In the genomic region with DNA sequence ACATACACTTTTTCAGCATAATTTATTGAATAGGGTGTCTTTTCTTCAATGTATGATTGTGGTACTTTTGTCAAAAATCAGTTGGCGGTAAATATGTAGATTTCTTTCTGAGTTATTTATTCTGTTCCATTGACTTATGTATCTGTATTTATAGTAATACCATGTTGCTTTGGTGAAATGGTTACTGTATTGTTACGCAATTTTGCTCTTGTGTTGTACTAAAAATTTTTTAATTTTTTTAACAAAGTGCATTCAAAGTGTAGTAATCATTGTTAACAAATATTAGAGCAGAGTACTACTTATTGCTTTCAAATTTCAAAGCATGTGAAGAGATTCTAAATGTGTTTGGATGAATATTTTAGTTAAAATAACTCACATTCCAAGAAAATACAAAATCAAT, we compare ENCODE assay signal across 20 cellular contexts.
DNase-seq lines count a peak whose midpoint lies in the region; ATAC-seq, FAIRE-seq and TF ChIP-seq lines count a peak whose summit lies in the region.
"Had no signal": no experiment of that assay in that cellular context is flagged by ENCODE, and none has a peak within 500 bp of the region (broad histone marks: within the 10 kb centered on the region; RNA-seq: fewer than 3 reads in every experiment).

No MANE protein-coding gene starts in this region.

- TF ChIP-seq CTCF in HepG2 (CRISPR knock-in tag; IDR thresholded peaks at IDR 0.05) (no peak), right lobe of liver (IDR thresholded peaks at IDR 0.05) (no peak), stomach (IDR thresholded peaks at IDR 0.05) (no peak)

- no peaks in the 10 kb centered on the region for H4K20me1 ChIP-seq in HepG2 (ENCODE audit: insufficient read depth, low read length)
- H4K20me1 ChIP-seq: BLaER1 treated with 17β-estradiol and CSF1 and Interleukin-3, amounts not matched to agents 10 nM and 100 nM had no signal

- no peaks in the 10 kb centered on the region for H3K9me3 ChIP-seq in HepG2 (ENCODE audit: low read length)
- H3K9me3 ChIP-seq in right lobe of liver, result no peaks in the 10 kb centered on the region
- peaks cover 0 to 21% (median 8%) of the 10 kb centered on the region in 4 donors for H3K9me3 ChIP-seq in stomach
- H3K9me3 ChIP-seq: A549, Caco-2 had no signal

- H3K36me3 ChIP-seq in HepG2 (replicated peaks in 1 of 2; ENCODE audit: control insufficient read depth in 1 of 2, insufficient read depth in 2 of 2, low read length in 2 of 2), result no peaks in the 10 kb centered on the region
- no peaks in the 10 kb centered on the region for H3K36me3 ChIP-seq in right lobe of liver
- no peaks in the 10 kb centered on the region for H3K36me3 ChIP-seq in stomach
- H3K36me3 ChIP-seq: BLaER1 treated with 17β-estradiol and CSF1 and Interleukin-3, amounts not matched to agents 10 nM and 100 nM had no signal

- TF ChIP-seq RAD21 in HepG2 (CRISPR knock-in tag; IDR thresholded peaks at IDR 0.05), result no peak

- no peaks in the 10 kb centered on the region for H3K27me3 ChIP-seq in HepG2 (ENCODE audit: control insufficient read depth in 1 of 2, insufficient read depth in 2 of 2, low read length in 2 of 2)
- no peaks in the 10 kb centered on the region for H3K27me3 ChIP-seq in right lobe of liver
- H3K27me3 ChIP-seq in stomach, result no peaks in the 10 kb centered on the region

- intact Hi-C loops in HepG2 (cut with micrococcal nuclease; ENCODE audit: unreplicated experiment) (loop anchor here (5.0 kb wide), 1 partner anchor 498 kb away; no protein-coding TSS in a partner anchor), right lobe of liver (cut with DNase I) (no loop called here), stomach (cut with DNase I; ENCODE audit: low total_unique reads) (no loop called here)

- H3K4me2 ChIP-seq in HepG2 (ENCODE audit: low read depth, low read length), result no peak overlapping the region
- H3K4me2 ChIP-seq: A549; BLaER1 treated with 17β-estradiol and CSF1 and Interleukin-3, amounts not matched to agents 10 nM and 100 nM had no signal

- POLR2A ChIA-PET in HepG2 (lab: Yijun Ruan, JAX), result no interaction called here

- in situ Hi-C loops in HepG2 (cut with HindIII; ENCODE audit: extremely low pct_ligation_motif_present, low pct_unique_long_range_greater_than_20kb), result no loop called here

- no peak overlapping the region for H3K27ac ChIP-seq in HepG2 (ENCODE audit: extremely low read length, insufficient read depth, low read length)
- no peak overlapping the region for H3K27ac ChIP-seq in right lobe of liver
- H3K27ac ChIP-seq in stomach, result no peak overlapping the region
- H3K27ac ChIP-seq: 22Rv1; A549; BLaER1 treated with 17β-estradiol and CSF1 and Interleukin-3, amounts not matched to agents 10 nM and 100 nM; C4-2B had no signal

- TF ChIP-seq POLR2A in HepG2 (IDR thresholded peaks at IDR 0.05; ENCODE audit: insufficient read depth in 1 of 2, low read depth in 2 of 2, low read length in 2 of 2), result no peak
- TF ChIP-seq POLR2A in right lobe of liver (IDR thresholded peaks at IDR 0.05), result no peak
- no peak for TF ChIP-seq POLR2A in stomach (IDR thresholded peaks at IDR 0.05)

- H2AFZ ChIP-seq in HepG2 (ENCODE audit: low read length), result no peak overlapping the region

- CTCF ChIA-PET in HepG2 (lab: Yijun Ruan, JAX; ENCODE audit: low intra/inter-chr PET ratio, low total read pairs), result no interaction called here

- 5% methylated on average over 2 of the region's 2 CpGs for WGBS in HepG2 (ENCODE audit: low lambda C conversion rate)
- WGBS in right lobe of liver (ENCODE audit: insufficient coverage, low coverage, low lambda C conversion rate, missing lambda C conversion rate), result 62% methylated on average over 2 of the region's 2 CpGs
- WGBS in stomach, 5 donors, result 84 to 95% (median 89%) methylated on average over 2 of the region's 2 CpGs

- no peak overlapping the region for H3K9ac ChIP-seq in HepG2 (ENCODE audit: insufficient read depth, low read depth, low read length)
- H3K9ac ChIP-seq: BLaER1 treated with 17β-estradiol and CSF1 and Interleukin-3, amounts not matched to agents 10 nM and 100 nM had no signal

- H3K4me3 ChIP-seq in HepG2 (replicated peaks in 1 of 3; ENCODE audit: insufficient read depth in 1 of 3, low read depth in 2 of 3, low read length in 3 of 3) (no peak overlapping the region), right lobe of liver (no peak overlapping the region), stomach (no peak overlapping the region)
- H3K4me3 ChIP-seq: A549; BLaER1 treated with 17β-estradiol and CSF1 and Interleukin-3, amounts not matched to agents 10 nM and 100 nM had no signal

- TF ChIP-seq EP300 in HepG2 (IDR thresholded peaks at IDR 0.05; ENCODE audit: low read depth in 2 of 2, low read length in 2 of 2) (no peak), HepG2 (CRISPR knock-in tag; IDR thresholded peaks at IDR 0.05; ENCODE audit: borderline replicate concordance) (no peak), stomach (IDR thresholded peaks at IDR 0.05) (no peak)

- H3K79me2 ChIP-seq in HepG2 (ENCODE audit: insufficient read depth, low read length), result no peaks in the 10 kb centered on the region

- ATAC-seq in HepG2, result no peak
- no peak for ATAC-seq in right lobe of liver
- ATAC-seq: A549; CD8-positive, alpha-beta T cell had no signal

- BruUV-seq in HepG2 (replicated peaks; lab: Mats Ljungman, UMichigan), result no TSS peak

- no peaks in the 10 kb centered on the region for H3K4me1 ChIP-seq in HepG2 (ENCODE audit: insufficient read depth, low read length)
- no peaks in the 10 kb centered on the region for H3K4me1 ChIP-seq in right lobe of liver
- H3K4me1 ChIP-seq in stomach, result no peaks in the 10 kb centered on the region
- H3K4me1 ChIP-seq: A549; BLaER1 treated with 17β-estradiol and CSF1 and Interleukin-3, amounts not matched to agents 10 nM and 100 nM; Caco-2 had no signal

- DNase-seq in HepG2 (ENCODE audit: low spot score), result no peak
- no peak for DNase-seq in right lobe of liver
- no peak for DNase-seq in cerebellum (ENCODE audit: low spot score)
- no peak for DNase-seq in stomach
- DNase-seq: AML-193; Caco-2; Calu3; CD4-positive, alpha-beta T cell; CD8-positive, alpha-beta T cell; DMS79 treated with DMSO at 0.1 percent for 48 hours; GF-D8 had no signal

- no peak for FAIRE-seq in HepG2 (lab: Jason Lieb, UNC)
- FAIRE-seq in colon (lab: Jason Lieb, UNC), result peak; percentile 64
- FAIRE-seq: A549, D721Med, G401.6, GM12891, GM19239 had no signal

TF ChIP-seq in HepG2, 621 proteins besides CTCF, POLR2A, EP300 and RAD21:
- TF ChIP-seq ZNF292 (CRISPR knock-in tag; IDR thresholded peaks at IDR 0.05; ENCODE audit: borderline replicate concordance, low read depth) (no peak), CEBPB (IDR thresholded peaks at IDR 0.05; ENCODE audit: borderline replicate concordance, low read depth, low read length) (0 out of 2 replicates have a peak, but pooled peaks have one; percentile 2), ZNF225 (CRISPR knock-in tag; IDR thresholded peaks at IDR 0.05) (no peak)
